Comparison of ENCODE assay signal across 28 cellular contexts in the genomic region with DNA sequence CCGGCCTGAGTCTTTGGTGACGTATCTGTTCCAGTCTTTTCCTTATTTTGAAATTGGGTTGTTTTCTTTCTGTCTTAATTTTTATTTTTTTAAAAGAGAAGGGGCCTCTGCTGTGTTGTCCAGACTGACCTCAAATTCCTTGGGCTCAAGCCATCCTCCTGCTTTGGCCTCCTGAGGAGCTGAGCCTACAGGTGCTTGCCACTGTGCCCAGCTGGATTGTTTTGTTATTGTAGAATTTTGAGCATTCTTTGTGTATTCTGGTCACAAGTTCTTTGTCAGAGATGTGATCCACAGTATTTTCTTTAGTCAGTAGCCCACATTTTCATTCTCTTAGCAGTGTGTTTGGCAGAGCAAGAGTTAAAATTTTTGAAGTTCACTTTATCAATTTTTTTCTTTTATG.
"Had no signal": no experiment of that assay in that cellular context is flagged by ENCODE, and none has a peak within 500 bp of the region (broad histone marks: within the 10 kb centered on the region; RNA-seq: fewer than 3 reads in every experiment).

No MANE protein-coding gene starts in this region.

- H3K27me3 Mint-ChIP-seq: activated B cell treated with CpG ODN at 0.5 μM for 24 hours; activated CD8-positive, alpha-beta T cell treated with anti-CD3 and anti-CD28 coated beads for 36 hours; central memory CD8-positive, alpha-beta T cell; naive B cell; stimulated activated naive B cell treated with anti-CD40 and anti-IgM and Interleukin-4, amounts not matched to agents 10 μg/mL and 1 μg/mL and 100 μg/mL, for 72 hours; T-helper 17 cell had no signal

- H3K4me2 ChIP-seq: smooth muscle cell had no signal

- H3K4me3 ChIP-seq: colonic mucosa, gastroesophageal sphincter, pancreas, psoas muscle, smooth muscle cell, suprapubic skin, tibial artery had no signal

- H3K27ac ChIP-seq: brain microvascular endothelial cell, colonic mucosa, gastroesophageal sphincter, neutrophil, pancreas, psoas muscle, suprapubic skin, tibial artery had no signal

- H3K9me3 ChIP-seq: colonic mucosa, gastroesophageal sphincter, neutrophil, pancreas, psoas muscle, suprapubic skin, tibial artery had no signal

- ATAC-seq: activated CD8-positive, alpha-beta T cell treated with anti-CD3 and anti-CD28 coated beads for 36 hours; activated naive CD4-positive, alpha-beta T cell treated with anti-CD3 and anti-CD28 coated beads, Interleukin-2, amount 50 U/mL, for 72 hours; gastroesophageal sphincter; left colon; pancreas; psoas muscle; stimulated activated naive B cell treated with anti-CD40 and anti-IgM and Interleukin-4, amounts not matched to agents 10 μg/mL and 1 μg/mL and 100 μg/mL, for 72 hours; T-helper 17 cell had no signal

- H3K27ac Mint-ChIP-seq: activated B cell treated with CpG ODN at 0.5 μM for 24 hours; activated CD8-positive, alpha-beta T cell treated with anti-CD3 and anti-CD28 coated beads for 36 hours; immature natural killer cell; nephron progenitor cell; T-helper 17 cell had no signal

- H3K4me1 ChIP-seq: colonic mucosa, pancreas, suprapubic skin, tibial artery had no signal

- H3K36me3 ChIP-seq: brain microvascular endothelial cell, colonic mucosa, neutrophil, pancreas had no signal

- H3K9me3 Mint-ChIP-seq: activated B cell treated with CpG ODN at 0.5 μM for 24 hours; activated CD8-positive, alpha-beta T cell treated with anti-CD3 and anti-CD28 coated beads for 36 hours; activated naive CD4-positive, alpha-beta T cell treated with anti-CD3 and anti-CD28 coated beads, Interleukin-2, amount 50 U/mL, for 72 hours; central memory CD8-positive, alpha-beta T cell; immature natural killer cell; stimulated activated naive B cell treated with anti-CD40 and anti-IgM and Interleukin-4, amounts not matched to agents 10 μg/mL and 1 μg/mL and 100 μg/mL, for 72 hours had no signal

- H3K27me3 ChIP-seq: brain microvascular endothelial cell, colonic mucosa, gastroesophageal sphincter, neutrophil, pancreas, suprapubic skin, tibial artery had no signal

- DNase-seq: activated B cell treated with CpG ODN at 0.5 μM for 24 hours; activated CD4-positive, alpha-beta T cell treated with anti-CD3 and anti-CD28 coated beads, Interleukin-2, amount 50 U/mL, for 1 hour; activated CD8-positive, alpha-beta T cell treated with anti-CD3 and anti-CD28 coated beads for 36 hours; activated naive CD4-positive, alpha-beta T cell; activated T-cell treated with anti-CD3 and anti-CD28 coated beads, Interleukin-2, amount 50 U/mL, for 48 hours; brain microvascular endothelial cell; colonic mucosa; effector memory CD4-positive, alpha-beta T cell; hippocampal formation; immature natural killer cell; kidney; left colon; mammary epithelial cell; naive B cell; nephron progenitor cell; pancreas; psoas muscle; stimulated activated CD4-positive, alpha-beta T cell treated with anti-CD3 and anti-CD28 coated beads, Interleukin-15, amount 100 ng/mL, for 24 hours; stimulated activated CD4-positive, alpha-beta T cell treated with anti-CD3 and anti-CD28 coated beads, Interleukin-2, amount 100 ng/mL, for 24 hours; stimulated activated naive B cell treated with anti-CD40 and anti-IgM and Interleukin-4, amounts not matched to agents 10 μg/mL and 1 μg/mL and 100 μg/mL, for 72 hours; T-helper 17 cell; tibial artery had no signal

- H3K4me3 Mint-ChIP-seq: activated B cell treated with CpG ODN at 0.5 μM for 24 hours; activated CD8-positive, alpha-beta T cell treated with anti-CD3 and anti-CD28 coated beads for 36 hours; central memory CD8-positive, alpha-beta T cell; immature natural killer cell; nephron progenitor cell; stimulated activated naive B cell treated with anti-CD40 and anti-IgM and Interleukin-4, amounts not matched to agents 10 μg/mL and 1 μg/mL and 100 μg/mL, for 72 hours; T-helper 17 cell had no signal
